8 cellular contexts compared by ENCODE assay signal in the genomic region with DNA sequence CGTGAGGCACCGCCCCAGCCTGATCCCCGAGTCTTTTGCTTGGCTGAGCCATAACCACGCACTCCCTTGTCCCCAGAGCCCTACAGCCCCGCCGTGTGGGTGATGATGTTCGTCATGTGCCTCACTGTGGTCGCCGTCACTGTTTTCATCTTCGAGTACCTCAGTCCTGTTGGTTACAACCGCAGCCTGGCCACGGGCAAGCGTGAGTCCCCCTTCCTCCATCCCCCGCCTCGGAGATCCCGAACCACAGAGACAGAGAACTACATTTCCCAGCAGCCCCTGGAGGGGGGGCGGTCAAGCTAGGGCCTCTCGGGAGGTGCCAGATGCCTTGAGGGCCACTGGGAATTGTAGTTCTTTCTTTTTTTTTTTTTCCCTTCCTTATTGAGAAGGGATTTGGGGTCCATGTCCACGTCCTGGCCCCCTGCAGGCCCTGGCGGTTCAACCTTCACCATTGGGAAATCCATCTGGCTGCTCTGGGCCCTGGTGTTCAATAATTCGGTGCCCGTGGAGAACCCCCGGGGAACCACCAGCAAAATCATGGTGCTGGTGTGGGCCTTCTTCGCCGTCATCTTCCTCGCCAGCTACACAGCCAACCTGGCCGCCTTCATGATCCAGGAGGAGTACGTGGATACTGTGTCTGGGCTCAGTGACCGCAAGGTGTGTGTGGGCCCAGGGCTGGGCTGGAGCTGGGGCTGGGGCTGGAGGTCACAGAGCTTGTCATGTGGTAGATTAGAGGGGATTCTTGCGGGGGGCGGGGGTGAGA. TPM values are rescaled to one million over a fixed set of nuclear protein-coding genes. Genes with fewer than 3 reads are reported as not detected.
DNase-seq lines count a peak whose midpoint lies in the region; ATAC-seq and TF ChIP-seq lines count a peak whose summit lies in the region.

No MANE protein-coding gene starts in this region.

- peak; percentile 36 for DNase-seq in NCI-H2196 (lab: John Stamatoyannopoulos, UW; ENCODE audit: unreplicated experiment)
- no peak for DNase-seq in NCI-H2196 treated with DMSO at 0.1 percent for 48 hours (lab: John Stamatoyannopoulos, UW; ENCODE audit: unreplicated experiment)
- DNase-seq in activated CD4-positive, alpha-beta T cell treated with anti-CD3 and anti-CD28 coated beads for 4 hours, result peak; percentile 61 to 66
- DNase-seq in effector memory CD4-positive, alpha-beta T cell, result peak; percentile 60 to 65 (median 62)
- DNase-seq in psoas muscle, result peak; percentile 47 to 69
- DNase-seq in LoVo (ENCODE audit: low spot score), result no peak

- H3K4me1 Mint-ChIP-seq in IgD-negative memory B cell, result peaks cover 6 to 20% (median 11%) of the 10 kb centered on the region in 3 donors

- H3K9me3 Mint-ChIP-seq in IgD-negative memory B cell, result no peaks in the 10 kb centered on the region

- H3K36me3 ChIP-seq in effector memory CD4-positive, alpha-beta T cell (ENCODE audit: control insufficient read depth, insufficient read depth, low read length), result no peaks in the 10 kb centered on the region
- H3K36me3 ChIP-seq in psoas muscle (ENCODE audit: insufficient read depth in 1 of 2, low read depth in 1 of 2), result no peaks in the 10 kb centered on the region

- peak overlapping the region; percentile 16 for H3K4me3 ChIP-seq in effector memory CD4-positive, alpha-beta T cell (ENCODE audit: insufficient read depth, low read depth, low read length, poor library complexity, severe bottlenecking)
- H3K4me3 ChIP-seq in psoas muscle, result peak overlapping the region; percentile 9

- ATAC-seq in psoas muscle, result peak; percentile 56 to 75 (median 64)
- ATAC-seq in HG03095 (IDR thresholded peaks at IDR 0.05; ENCODE audit: unreplicated experiment), result no peak

- H3K9me3 ChIP-seq in effector memory CD4-positive, alpha-beta T cell (ENCODE audit: control insufficient read depth, low read length), result no peaks in the 10 kb centered on the region
- no peaks in the 10 kb centered on the region for H3K9me3 ChIP-seq in psoas muscle

- peaks cover 18% of the 10 kb centered on the region for H3K4me1 ChIP-seq in effector memory CD4-positive, alpha-beta T cell (ENCODE audit: control insufficient read depth, insufficient read depth, low read length, poor library complexity, severe bottlenecking)
- no peaks in the 10 kb centered on the region for H3K4me1 ChIP-seq in psoas muscle

- peaks cover 17% of the 10 kb centered on the region for H3K27me3 Mint-ChIP-seq in IgD-negative memory B cell

- WGBS in psoas muscle, 3 donors, result 61 to 63% (median 63%) methylated on average over 31 of the region's 31 CpGs

- H3K4me3 Mint-ChIP-seq in IgD-negative memory B cell, result peak overlapping the region; percentile 65 to 98 (median 92)

- intact Hi-C loops in psoas muscle (cut with DNase I), result no loop called here

- H3K27ac Mint-ChIP-seq in IgD-negative memory B cell, result peak overlapping the region in 2 of 3 donors; percentile 60 to 83

- H3K27me3 ChIP-seq in effector memory CD4-positive, alpha-beta T cell (replicated peaks; ENCODE audit: control insufficient read depth, insufficient read depth, low read length, poor library complexity, severe bottlenecking), result no peaks in the 10 kb centered on the region
- peaks cover 0 to 9% (median 3%) of the 10 kb centered on the region in 3 donors for H3K27me3 ChIP-seq in psoas muscle (ENCODE audit: insufficient read depth in 3 of 3, low read length in 2 of 3)

- no peaks in the 10 kb centered on the region for H3K36me3 Mint-ChIP-seq in IgD-negative memory B cell

- TF ChIP-seq CTCF in psoas muscle (IDR thresholded peaks at IDR 0.05), result no peak

- H3K27ac ChIP-seq in effector memory CD4-positive, alpha-beta T cell (ENCODE audit: insufficient read depth, low read length, poor library complexity, severe bottlenecking), result no peak overlapping the region
- no peak overlapping the region for H3K27ac ChIP-seq in psoas muscle

RNA-seq across cellular contexts. Expression of a gene that starts 25.9 kb away (rescaled TPM):
- polyA plus RNA-seq in IgD-negative memory B cell (not detected), psoas muscle (under 1 TPM; 0.03 to 0.07 (median 0.04) TPM)
- under 1 TPM; 0.04 to 0.21 (median 0.06) TPM for total RNA-seq in psoas muscle

RNA-seq across cellular contexts. Expression of a gene that starts 26.4 kb away (rescaled TPM):
- 40.3 TPM for polyA plus RNA-seq in IgD-negative memory B cell
- total RNA-seq in psoas muscle, result 10 to 100 TPM; 24.6 to 46.0 (median 40.3) TPM
- 10 to 100 TPM; 24.2 to 53.7 (median 42.0) TPM for polyA plus RNA-seq in psoas muscle

RNA-seq across cellular contexts. Expression of a gene that starts 28.0 kb away (rescaled TPM):
- polyA plus RNA-seq in IgD-negative memory B cell (29.2 TPM), psoas muscle (10 to 100 TPM; 37.0 to 48.7 (median 40.0) TPM)
- total RNA-seq in psoas muscle, result 10 to 100 TPM; 56.5 to 71.0 (median 62.9) TPM

RNA-seq across cellular contexts. Expression of a gene that starts 36.0 kb away (rescaled TPM):
- polyA plus RNA-seq in IgD-negative memory B cell, result 0.48 TPM
- total RNA-seq in psoas muscle, result 1 to 10 TPM in 3 of 4 donors, under 1 TPM in 1; 0.65 to 2.6 (median 1.3) TPM
- 1 to 10 TPM in 1 of 3 donors, under 1 TPM in 2; 0.28 to 1.6 (median 0.58) TPM for polyA plus RNA-seq in psoas muscle

RNA-seq across cellular contexts. Expression of a gene that starts 49.8 kb away (rescaled TPM):
- polyA plus RNA-seq in IgD-negative memory B cell, result 31.8 TPM
- total RNA-seq in psoas muscle, result 10 to 100 TPM; 21.8 to 45.2 (median 29.4) TPM
- 10 to 100 TPM; 36.6 to 41.0 (median 39.5) TPM for polyA plus RNA-seq in psoas muscle

Comparison
In these comparisons a context has a peak if more than half of its experiments do, and no peak if none do; other contexts are left out.
1. DNase-seq: peak in NCI-H2196 (single experiment), activated CD4-positive, alpha-beta T cell treated with anti-CD3 and anti-CD28 coated beads for 4 hours (2 of 2), effector memory CD4-positive, alpha-beta T cell (3 of 3) and psoas muscle (2 of 2); none in NCI-H2196 treated with DMSO at 0.1 percent for 48 hours (single experiment) and LoVo (single experiment).